Comparison of ENCODE assay signal across 8 cellular contexts in genomic region chr19:10653732-10654609, GRCh38. TPM values are rescaled to one million over a fixed set of nuclear protein-coding genes. Genes with fewer than 3 reads are reported as not detected.
DNase-seq lines count a peak whose midpoint lies in the region; ATAC-seq, FAIRE-seq and TF ChIP-seq lines count a peak whose summit lies in the region.

Gene ILF3 (plus strand): TSS chr19:10654346. CDS start chr19:10670606, 16,260 bp downstream.

- WGBS in adipose tissue, 3 donors = 0 to 1% (median 1%) methylated on average over 83 to 91 of the region's 91 CpGs
- 0 to 1% methylated on average over 39 to 56 of the region's 91 CpGs for WGBS in tibial nerve, 2 donors

- TF ChIP-seq POLR2A in GM12891 (IDR thresholded peaks at IDR 0.05; ENCODE audit: low read depth, low read length) = peak; percentile 95
- peak; percentile 97 to 98 for TF ChIP-seq POLR2A in tibial nerve (IDR thresholded peaks at IDR 0.05)

- CTCF ChIA-PET in T-cell (lab: Charles Lee) = interaction anchor here in 1 of 2 donors (0.7 kb wide), 1 partner anchor 73 kb away, joined by 3 read pairs; no protein-coding TSS in a partner anchor

- DNase-seq in GM12891 (ENCODE audit: insufficient read length, low spot score) = peak; percentile 89
- DNase-seq in NCI-H1436 treated with DMSO at 0.1 percent for 48 hours (lab: John Stamatoyannopoulos, UW) = peak; percentile 99
- peak; percentile 99 to 100 (median 100) for DNase-seq in T-cell
- DNase-seq in cardiac muscle cell (ENCODE audit: low read depth in 1 of 2, low spot score in 1 of 2) = peak; percentile 100
- DNase-seq in tibial nerve (ENCODE audit: low spot score in 2 of 2) = peak; percentile 100

- H3K27ac Mint-ChIP-seq in T-cell = peak within 1 kb of the TSS; percentile 97 to 98

- FAIRE-seq in GM12891 (lab: Jason Lieb, UNC) = peak; percentile 99

- H3K4me3 ChIP-seq in cardiac muscle cell = peak within 1 kb of the TSS; percentile 100
- peak within 1 kb of the TSS; percentile 83 for H3K4me3 ChIP-seq in parathyroid adenoma (ENCODE audit: low read depth, low read length)
- H3K4me3 ChIP-seq in tibial nerve = peak within 1 kb of the TSS; percentile 84 to 100 (median 92)

- no peaks in the 10 kb centered on the region for H3K9me3 Mint-ChIP-seq in T-cell

- H3K4me3 Mint-ChIP-seq in T-cell = peak within 1 kb of the TSS; percentile 94 to 96 (median 95)

- peaks cover 8% of the 10 kb centered on the region for H3K36me3 Mint-ChIP-seq in T-cell

- ATAC-seq in HG02840 (IDR thresholded peaks at IDR 0.05; ENCODE audit: low FRiP score, unreplicated experiment) (peak; percentile 78), T-cell (replicated peaks in 1 of 4) (peak; percentile 81 to 87 (median 82))

- H3K27me3 Mint-ChIP-seq in T-cell = no peaks in the 10 kb centered on the region

- H3K4me1 Mint-ChIP-seq in T-cell = peaks cover 40 to 50% (median 46%) of the 10 kb centered on the region in 3 donors

- peak within 1 kb of the TSS; percentile 98 for H2AFZ ChIP-seq in parathyroid adenoma

- TF ChIP-seq CTCF in cardiac muscle cell (IDR thresholded peaks at IDR 0.05; ENCODE audit: low read depth, low read length) (no peak), parathyroid adenoma (IDR thresholded peaks at IDR 0.05) (no peak), tibial nerve (IDR thresholded peaks at IDR 0.05) (peak in 2 of 5 experiments; percentile 51 to 65)

- H3K36me3 ChIP-seq in cardiac muscle cell = no peaks in the 10 kb centered on the region
- no peaks in the 10 kb centered on the region for H3K36me3 ChIP-seq in parathyroid adenoma (ENCODE audit: control insufficient read depth, insufficient read depth, low read length)
- H3K36me3 ChIP-seq in tibial nerve = peaks cover 0 to 17% (median 0%) of the 10 kb centered on the region in 3 donors

- peak within 1 kb of the TSS; percentile 100 for H3K9ac ChIP-seq in parathyroid adenoma

- no peaks in the 10 kb centered on the region for H3K27me3 ChIP-seq in cardiac muscle cell
- H3K27me3 ChIP-seq in parathyroid adenoma (ENCODE audit: control insufficient read depth, insufficient read depth, low read length) = no peaks in the 10 kb centered on the region
- no peaks in the 10 kb centered on the region for H3K27me3 ChIP-seq in tibial nerve

- H3K9me3 ChIP-seq in cardiac muscle cell (ENCODE audit: low read depth) (no peaks in the 10 kb centered on the region), parathyroid adenoma (ENCODE audit: control insufficient read depth, low read length) (no peaks in the 10 kb centered on the region), tibial nerve (no peaks in the 10 kb centered on the region)

- peak within 1 kb of the TSS; percentile 87 for H3K4me2 ChIP-seq in parathyroid adenoma (ENCODE audit: low read length)

- peak; percentile 100 for TF ChIP-seq EP300 in tibial nerve (IDR thresholded peaks at IDR 0.05)

- peaks cover 33% of the 10 kb centered on the region for H3K79me2 ChIP-seq in parathyroid adenoma

- peak within 1 kb of the TSS; percentile 97 for H3K27ac ChIP-seq in adipose tissue (ENCODE audit: low read depth, low read length)
- peak within 1 kb of the TSS; percentile 99 for H3K27ac ChIP-seq in cardiac muscle cell
- H3K27ac ChIP-seq in parathyroid adenoma = peak within 1 kb of the TSS; percentile 100
- H3K27ac ChIP-seq in tibial nerve = peak within 1 kb of the TSS; percentile 92 to 100 (median 96)

- POLR2A ChIA-PET in T-cell (lab: Charles Lee) = no interaction called here

- H3K4me1 ChIP-seq in cardiac muscle cell (ENCODE audit: low read depth) = peaks cover 20% of the 10 kb centered on the region
- H3K4me1 ChIP-seq in parathyroid adenoma = peaks cover 10% of the 10 kb centered on the region
- peaks cover 0 to 55% (median 23%) of the 10 kb centered on the region in 4 donors for H3K4me1 ChIP-seq in tibial nerve

TF ChIP-seq in GM12891, 5 proteins besides CTCF, POLR2A, EP300 and RAD21:
- peak; percentile 93 for TF ChIP-seq TAF1 (IDR thresholded peaks at IDR 0.05; ENCODE audit: low read depth, low read length)
- peak; percentile 96 for TF ChIP-seq POLR2AphosphoS5 (IDR thresholded peaks at IDR 0.05; ENCODE audit: low read depth, low read length)
- peak; percentile 86; the same call in 1 of the 2 replicates for TF ChIP-seq POU2F2 (IDR thresholded peaks at IDR 0.05; ENCODE audit: low read depth, low read length)
- TF ChIP-seq PAX5 (IDR thresholded peaks at IDR 0.05; ENCODE audit: insufficient read depth, low read length, severe bottlenecking) = no peak
- TF ChIP-seq SPI1 (IDR thresholded peaks at IDR 0.05; ENCODE audit: low read depth, low read length) = no peak

RNA-seq across cellular contexts. Expression of gene ILF3, which starts in this region (rescaled TPM):
- 154 TPM for polyA plus RNA-seq in GM12891 (2012; ENCODE audit: low read depth, missing spikeins)
- total RNA-seq in T-cell = 100 to 1,000 TPM; 331 to 490 (median 370) TPM
- polyA plus RNA-seq in adipose tissue = 100 to 1,000 TPM in 1 of 3 donors, 10 to 100 TPM in 2; 51.6 to 116 (median 79.9) TPM
- total RNA-seq in cardiac muscle cell = 180 and 224 TPM in 2 replicates
- 181 and 191 TPM in 2 replicates for polyA plus RNA-seq in cardiac muscle cell
- total RNA-seq in tibial nerve = 100 to 1,000 TPM; 109 to 166 (median 127) TPM

Comparison
In these comparisons a context has a peak if more than half of its experiments do, and no peak if none do; other contexts are left out.
1. Peak in every context shown above with its lines: DNase-seq, ATAC-seq, H3K4me3 ChIP-seq and H3K27ac ChIP-seq.